Comparison of ENCODE assay signal across 1 cellular context in genomic region chr5:139733289-139733688, GRCh38.
TF ChIP-seq lines count a peak whose summit lies in the region.

No MANE protein-coding gene starts in this region.

TF ChIP-seq in SK-N-SH, 30 proteins besides CTCF, POLR2A, EP300 and RAD21 (continued from another document):
- TF ChIP-seq PBX3 (IDR thresholded peaks at IDR 0.05) (no peak), NFIC (IDR thresholded peaks at IDR 0.05; ENCODE audit: borderline replicate concordance) (no peak), TEAD4 (IDR thresholded peaks at IDR 0.05; ENCODE audit: borderline replicate concordance, insufficient read depth) (no peak), TCF12 (IDR thresholded peaks at IDR 0.05) (no peak), CHD2 (IDR thresholded peaks at IDR 0.05; ENCODE audit: low read length, partially characterized antibody) (no peak)
